13 cellular contexts compared by ENCODE assay signal in the genomic region with DNA sequence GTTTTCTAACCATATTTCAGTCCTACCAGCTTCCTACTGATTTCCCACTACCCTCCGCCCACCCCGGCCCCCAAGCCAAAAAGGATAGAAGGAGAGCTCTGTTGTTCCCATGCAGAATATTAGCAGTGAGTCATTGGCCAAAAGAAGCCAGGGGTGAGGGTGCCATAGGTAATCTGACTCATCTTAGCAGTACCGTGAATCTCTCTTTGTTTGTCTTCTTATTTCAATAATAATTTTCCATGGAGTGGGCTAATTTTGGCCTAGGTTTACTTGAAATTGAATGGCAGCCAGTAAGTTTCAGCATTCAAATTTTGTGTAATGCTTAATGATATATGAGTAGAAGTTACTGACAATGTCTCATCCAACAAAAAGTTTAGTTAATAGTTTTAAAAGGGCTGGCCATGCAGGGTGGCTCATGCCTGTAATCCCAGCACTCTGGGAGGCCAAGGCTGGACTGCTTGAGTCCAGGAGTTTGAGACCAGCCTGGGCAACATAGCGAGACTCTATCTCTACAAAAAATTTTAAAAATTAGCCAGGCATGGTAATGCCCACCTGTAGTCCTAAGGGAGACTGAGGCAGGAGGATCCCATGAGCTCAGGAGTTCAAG.
DNase-seq lines count a peak whose midpoint lies in the region; TF ChIP-seq lines count a peak whose summit lies in the region.
"Had no signal": no experiment of that assay in that cellular context is flagged by ENCODE, and none has a peak within 500 bp of the region (broad histone marks: within the 10 kb centered on the region; RNA-seq: fewer than 3 reads in every experiment).

No MANE protein-coding gene starts in this region.

- no peaks in the 10 kb centered on the region for H3K9me3 ChIP-seq in mesodermal cell (ENCODE audit: control insufficient read depth, low read length)
- H3K9me3 ChIP-seq: BLaER1 treated with 17β-estradiol and CSF1 and Interleukin-3, amounts not matched to agents 10 nM and 100 nM; pancreas had no signal

- TF ChIP-seq CTCF in chondrocyte (IDR thresholded peaks at IDR 0.05): no peak

- peaks cover 31% of the 10 kb centered on the region for H3K4me1 ChIP-seq in mesodermal cell (ENCODE audit: control insufficient read depth, insufficient read depth, low read length, poor library complexity, severe bottlenecking)
- H3K4me1 ChIP-seq: pancreas had no signal

- no peaks in the 10 kb centered on the region for H3K9me3 Mint-ChIP-seq in chondrocyte (ENCODE audit: low read depth)
- H3K9me3 Mint-ChIP-seq in activated naive CD8-positive, alpha-beta T cell treated with anti-CD3 and anti-CD28 coated beads for 36 hours: no peaks in the 10 kb centered on the region

- no peak overlapping the region for H3K4me3 ChIP-seq in mesodermal cell (ENCODE audit: extremely low read depth, insufficient read depth, low read length, poor library complexity, severe bottlenecking)
- H3K4me3 ChIP-seq: BLaER1 treated with 17β-estradiol and CSF1 and Interleukin-3, amounts not matched to agents 10 nM and 100 nM; pancreas had no signal

- DNase-seq in COLO829 (ENCODE audit: low spot score) (peak; percentile 85), NCI-H69 (lab: John Stamatoyannopoulos, UW) (peak; percentile 61), chondrocyte (ENCODE audit: low spot score) (no peak), COLO668 (lab: John Stamatoyannopoulos, UW; ENCODE audit: unreplicated experiment) (no peak), cerebellar cortex (ENCODE audit: low spot score) (no peak)
- no peak for DNase-seq in activated naive CD8-positive, alpha-beta T cell treated with anti-CD3 and anti-CD28 coated beads for 36 hours
- DNase-seq in activated CD4-positive, alpha-beta T cell treated with anti-CD3 and anti-CD28 coated beads for 1 hour: no peak
- DNase-seq: activated CD4-positive, alpha-beta T cell treated with anti-CD3 and anti-CD28 coated beads for 4 hours; NCI-H1092 treated with DMSO at 0.1 percent for 48 hours; pancreas; stimulated activated CD4-positive, alpha-beta T cell treated with anti-CD3 and anti-CD28 coated beads, Interleukin-1b, Interleukin-23, amount 100 ng/mL, for 48 hours had no signal

- peak overlapping the region; percentile 80 for H3K27ac Mint-ChIP-seq in chondrocyte (ENCODE audit: unreplicated experiment)
- no peak overlapping the region for H3K27ac Mint-ChIP-seq in activated naive CD8-positive, alpha-beta T cell treated with anti-CD3 and anti-CD28 coated beads for 36 hours

- H3K27me3 Mint-ChIP-seq in chondrocyte (ENCODE audit: low read depth): no peaks in the 10 kb centered on the region
- H3K27me3 Mint-ChIP-seq in activated naive CD8-positive, alpha-beta T cell treated with anti-CD3 and anti-CD28 coated beads for 36 hours: no peaks in the 10 kb centered on the region

- H3K4me3 Mint-ChIP-seq in chondrocyte (ENCODE audit: unreplicated experiment): no peak overlapping the region
- no peak overlapping the region for H3K4me3 Mint-ChIP-seq in activated naive CD8-positive, alpha-beta T cell treated with anti-CD3 and anti-CD28 coated beads for 36 hours

- peaks cover 21% of the 10 kb centered on the region for H3K36me3 Mint-ChIP-seq in chondrocyte (ENCODE audit: low read depth)
- H3K36me3 Mint-ChIP-seq in activated naive CD8-positive, alpha-beta T cell treated with anti-CD3 and anti-CD28 coated beads for 36 hours: no peaks in the 10 kb centered on the region

- H3K4me1 Mint-ChIP-seq in chondrocyte (ENCODE audit: low read depth): peaks cover 70% of the 10 kb centered on the region
- H3K4me1 Mint-ChIP-seq in activated naive CD8-positive, alpha-beta T cell treated with anti-CD3 and anti-CD28 coated beads for 36 hours: peaks cover 2% of the 10 kb centered on the region

- peaks cover 51% of the 10 kb centered on the region for H3K36me3 ChIP-seq in mesodermal cell (ENCODE audit: control insufficient read depth, insufficient read depth, low read length)
- H3K36me3 ChIP-seq: BLaER1 treated with 17β-estradiol and CSF1 and Interleukin-3, amounts not matched to agents 10 nM and 100 nM; pancreas had no signal

- H3K27ac ChIP-seq in mesodermal cell (ENCODE audit: low read depth, low read length, severe bottlenecking): peak overlapping the region; percentile 37
- H3K27ac ChIP-seq: BLaER1 treated with 17β-estradiol and CSF1 and Interleukin-3, amounts not matched to agents 10 nM and 100 nM; pancreas had no signal

- WGBS in mesodermal cell (ENCODE audit: insufficient coverage in 2 of 2), 2 experiments: 90% methylated on average over 1 of the region's 4 CpGs; no CpG with 5 or more reads in 1 of the 2 experiments

Comparison
In these comparisons a context has a peak if more than half of its experiments do, and no peak if none do; other contexts are left out.
1. DNase-seq: peak in COLO829 (single experiment) and NCI-H69 (single experiment); none in chondrocyte (single experiment), COLO668 (single experiment), activated naive CD8-positive, alpha-beta T cell treated with anti-CD3 and anti-CD28 coated beads for 36 hours (single experiment), cerebellar cortex (single experiment) and activated CD4-positive, alpha-beta T cell treated with anti-CD3 and anti-CD28 coated beads for 1 hour (single experiment).